16 cellular contexts compared by ENCODE assay signal in the genomic region with DNA sequence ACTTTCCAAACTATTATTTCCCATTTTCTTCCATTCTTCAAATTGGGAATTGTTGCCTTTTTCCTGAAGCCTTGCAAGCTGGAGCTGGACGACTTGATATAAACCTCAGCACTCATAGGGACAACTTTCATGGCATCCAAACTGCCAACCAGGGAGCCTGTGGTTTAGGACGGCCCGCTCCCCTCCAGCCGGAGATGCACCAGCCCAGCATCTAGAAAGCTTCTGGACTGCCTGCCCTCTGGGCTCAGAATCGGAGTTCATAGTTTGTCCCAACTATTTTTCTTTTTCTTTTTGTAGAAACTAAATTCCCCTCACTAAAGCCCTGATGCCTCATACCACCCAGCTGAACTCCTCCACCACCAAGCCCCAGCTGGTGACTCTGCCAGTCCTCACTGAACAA.
DNase-seq lines count a peak whose midpoint lies in the region; ATAC-seq and TF ChIP-seq lines count a peak whose summit lies in the region.
"Had no signal": no experiment of that assay in that cellular context is flagged by ENCODE, and none has a peak within 500 bp of the region (broad histone marks: within the 10 kb centered on the region; RNA-seq: fewer than 3 reads in every experiment).

No MANE protein-coding gene starts in this region.

- H3K27ac ChIP-seq in heart left ventricle (no peak overlapping the region), left lung (no peak overlapping the region), aorta (ENCODE audit: low read depth in 1 of 2, low read length in 2 of 2) (no peak overlapping the region)
- H3K27ac ChIP-seq: 22Rv1; BLaER1 treated with 17β-estradiol and CSF1 and Interleukin-3, amounts not matched to agents 10 nM and 100 nM had no signal

- H3K4me3 ChIP-seq in heart left ventricle: no peak overlapping the region
- no peak overlapping the region for H3K4me3 ChIP-seq in left lung
- no peak overlapping the region for H3K4me3 ChIP-seq in aorta (ENCODE audit: low read length in 2 of 2)
- H3K4me3 ChIP-seq: BLaER1 treated with 17β-estradiol and CSF1 and Interleukin-3, amounts not matched to agents 10 nM and 100 nM; GM12878; GM23338; K562 had no signal

- peaks cover 0 to 18% (median 10%) of the 10 kb centered on the region in 12 donors for H3K9me3 ChIP-seq in heart left ventricle
- H3K9me3 ChIP-seq in left lung: peaks cover 0 to 11% of the 10 kb centered on the region in 2 donors
- H3K9me3 ChIP-seq in aorta (ENCODE audit: control insufficient read depth, low read length): no peaks in the 10 kb centered on the region

- TF ChIP-seq CTCF in heart left ventricle (IDR thresholded peaks at IDR 0.05) (no peak), left lung (IDR thresholded peaks at IDR 0.05) (no peak)

- CTCF ChIA-PET in HEK293T (lab: Yijun Ruan, JAX): no interaction called here

- TF ChIP-seq POLR2A in heart left ventricle (IDR thresholded peaks at IDR 0.05): no peak

- WGBS in heart left ventricle, 4 donors: 90 to 93% (median 91%) methylated on average over 5 of the region's 5 CpGs
- 79 to 86% methylated on average over 5 of the region's 5 CpGs for WGBS in aorta, 2 donors

- POLR2A ChIA-PET in HEK293T (lab: Yijun Ruan, JAX): no interaction called here

- intact Hi-C loops in Right ventricle myocardium inferior (cut with DNase I) (no loop called here), heart left ventricle (cut with DNase I) (no loop called here), left lung (cut with DNase I) (no loop called here), sciatic nerve (cut with DNase I) (no loop called here), aorta (cut with DNase I) (no loop called here)

- H3K4me1 ChIP-seq in heart left ventricle (no peaks in the 10 kb centered on the region), left lung (no peaks in the 10 kb centered on the region), aorta (ENCODE audit: control insufficient read depth in 1 of 2, insufficient read depth in 2 of 2, low read length in 2 of 2) (no peaks in the 10 kb centered on the region)
- H3K4me1 ChIP-seq: BLaER1 treated with 17β-estradiol and CSF1 and Interleukin-3, amounts not matched to agents 10 nM and 100 nM had no signal

- ATAC-seq in Right ventricle myocardium inferior: no peak
- ATAC-seq in heart left ventricle: no peak
- no peak for ATAC-seq in left lung
- ATAC-seq in sciatic nerve: no peak
- no peak for ATAC-seq in aorta (ENCODE audit: low FRiP score)
- ATAC-seq in HG02852 (IDR thresholded peaks at IDR 0.05; ENCODE audit: unreplicated experiment): no peak
- ATAC-seq: GM12878, GM23338, K562 had no signal

- H3K27me3 ChIP-seq in heart left ventricle (no peaks in the 10 kb centered on the region), left lung (no peaks in the 10 kb centered on the region), aorta (ENCODE audit: control insufficient read depth in 1 of 2, insufficient read depth in 2 of 2, low read length in 1 of 2) (no peaks in the 10 kb centered on the region)
- H3K27me3 ChIP-seq: BLaER1 treated with 17β-estradiol and CSF1 and Interleukin-3, amounts not matched to agents 10 nM and 100 nM had no signal

- H3K36me3 ChIP-seq in heart left ventricle: no peaks in the 10 kb centered on the region
- no peaks in the 10 kb centered on the region for H3K36me3 ChIP-seq in left lung
- no peaks in the 10 kb centered on the region for H3K36me3 ChIP-seq in aorta (ENCODE audit: control insufficient read depth in 1 of 2, insufficient read depth in 2 of 2, low read length in 1 of 2)

- DNase-seq in Right ventricle myocardium inferior (ENCODE audit: missing footprints) (peak; percentile 52), heart left ventricle (no peak), left lung (peak; percentile 6 to 33), sciatic nerve (ENCODE audit: low spot score) (peak; percentile 1), aorta (peak; percentile 8 to 51), HEK293T (ENCODE audit: extremely low spot score) (no peak), GM19238 (ENCODE audit: insufficient read length, low spot score) (no peak)
- DNase-seq: CD4-positive, alpha-beta memory T cell; DMS79; H9 had no signal

TF ChIP-seq in HEK293T, 16 proteins besides CTCF, POLR2A, EP300 and RAD21:
- TF ChIP-seq FOXK2 (IDR thresholded peaks at IDR 0.05) (no peak), TARDBP (IDR thresholded peaks at IDR 0.05) (no peak), ARNT (IDR thresholded peaks at IDR 0.05) (no peak), LEF1 (IDR thresholded peaks at IDR 0.05; ENCODE audit: borderline replicate concordance) (no peak), CTBP1 (IDR thresholded peaks at IDR 0.05; ENCODE audit: borderline replicate concordance) (no peak), SP1 (IDR thresholded peaks at IDR 0.05) (no peak), BHLHE40 (IDR thresholded peaks at IDR 0.05; ENCODE audit: borderline replicate concordance) (no peak)
TF ChIP-seq in HEK293T: peak in this region for 0.

Comparison
In these comparisons a context has a peak if more than half of its experiments do, and no peak if none do; other contexts are left out.
1. DNase-seq: peak in Right ventricle myocardium inferior (single experiment), left lung (2 of 2), sciatic nerve (single experiment) and aorta (2 of 2); none in heart left ventricle (0 of 5), HEK293T (single experiment) and GM19238 (single experiment).